In genomic region chrX:147573266-147573665, GRCh38 we compare ENCODE assay signal across 34 cellular contexts.
"Had no signal": no experiment of that assay in that cellular context is flagged by ENCODE, and none has a peak within 500 bp of the region (broad histone marks: within the 10 kb centered on the region; RNA-seq: fewer than 3 reads in every experiment).

No MANE protein-coding gene starts in this region.

- H3K27ac Mint-ChIP-seq: activated B cell treated with CpG ODN at 0.5 μM for 24 hours; activated CD4-positive, alpha-beta memory T cell treated with anti-CD3 and anti-CD28 coated beads for 36 hours; activated CD4-positive, alpha-beta T cell treated with anti-CD3 and anti-CD28 coated beads, Interleukin-2, amount 10 ng/mL, durations not matched to agents 24 days and 14 days; activated CD8-positive, alpha-beta T cell treated with anti-CD3 and anti-CD28 coated beads for 36 hours; activated naive CD4-positive, alpha-beta T cell treated with anti-CD3 and anti-CD28 coated beads for 36 hours; activated naive CD4-positive, alpha-beta T cell treated with anti-CD3 and anti-CD28 coated beads, Interleukin-2, amount 50 U/mL, for 72 hours; activated naive CD8-positive, alpha-beta T cell treated with anti-CD3 and anti-CD28 coated beads for 36 hours; activated T-cell treated with anti-CD3 and anti-CD28 coated beads, Interleukin-2, amount 50 U/mL, for 72 hours; activated T-helper 1 cell treated with anti-CD3 and anti-CD28 coated beads, Interleukin-12 subunit alpha, Interleukin-12 subunit beta, Interleukin-2, Interleukin-4 antibody, amounts not matched to agents 30 ng/mL and 10 ng/mL and 1 ng/mL, durations not matched to agents 14 hours and 24 hours and 36 hours; activated T-helper 17 cell treated with anti-CD3 and anti-CD28 coated beads, Interleukin-2, amount 50 U/mL, for 72 hours; T-helper 1 cell treated with Interleukin-12 subunit alpha and Interleukin-12 subunit beta and Interleukin-4 antibody, amounts not matched to agents 30 μg/mL and 1 μg/mL, for 36 hours; T-helper 2 cell treated with Interferon-gamma antibody and Interleukin-4, amounts not matched to agents 5 μg/mL and 100 μg/mL, for 36 hours had no signal

- DNase-seq: activated B cell treated with CpG ODN at 0.5 μM for 24 hours; activated CD4-positive, alpha-beta memory T cell treated with anti-CD3 and anti-CD28 coated beads for 36 hours; activated CD4-positive, alpha-beta T cell treated with anti-CD3 and anti-CD28 coated beads for 4 hours; activated CD4-positive, alpha-beta T cell treated with anti-CD3 and anti-CD28 coated beads, Interleukin-2, amount 10 ng/mL, durations not matched to agents 24 days and 14 days; activated CD4-positive, alpha-beta T cell treated with anti-CD3 and anti-CD28 coated beads, Interleukin-2, amount 50 U/mL, for 1 hour; activated CD4-positive, alpha-beta T cell treated with anti-CD3 and anti-CD28 coated beads, Interleukin-2, amount 50 U/mL, for 4 hours; activated CD4-positive, CD25-positive, alpha-beta regulatory T cell treated with anti-CD3 and anti-CD28 coated beads, Interleukin-2, amount 50 U/mL, for 72 hours; activated CD8-positive, alpha-beta memory T cell treated with anti-CD3 and anti-CD28 coated beads, Interleukin-2, amount 50 U/mL, for 4 hours; activated CD8-positive, alpha-beta T cell treated with anti-CD3 and anti-CD28 coated beads for 36 hours; activated effector memory CD4-positive, alpha-beta T cell treated with anti-CD3 and anti-CD28 coated beads, Interleukin-2, amount 50 U/mL, for 16 hours; activated gamma-delta T cell treated with Interleukin-2 at 50 U/mL for 16 hours; activated naive CD4-positive, alpha-beta T cell; activated naive CD4-positive, alpha-beta T cell treated with anti-CD3 and anti-CD28 coated beads for 36 hours; activated naive CD4-positive, alpha-beta T cell treated with anti-CD3 and anti-CD28 coated beads, Interleukin-2, amount 50 U/mL, for 16 hours; activated naive CD8-positive, alpha-beta T cell treated with anti-CD3 and anti-CD28 coated beads for 36 hours; activated T-cell treated with anti-CD3 and anti-CD28 coated beads for 4 hours; activated T-cell treated with anti-CD3 and anti-CD28 coated beads, Interleukin-2, amount 50 U/mL, for 1 hour; activated T-cell treated with anti-CD3 and anti-CD28 coated beads, Interleukin-2, amount 50 U/mL, for 4 hours; activated T-cell treated with anti-CD3 and anti-CD28 coated beads, Interleukin-2, amount 50 U/mL, for 72 hours; adrenal gland; amniotic stem cell; aorta; body of pancreas; brain microvascular endothelial cell; central memory CD4-positive, alpha-beta T cell; T-helper 2 cell; T-helper 9 cell had no signal

- H3K27ac ChIP-seq: adrenal gland, body of pancreas, brain microvascular endothelial cell, breast epithelium, VCaP had no signal

- H3K4me1 Mint-ChIP-seq: activated B cell treated with CpG ODN at 0.5 μM for 24 hours; activated CD4-positive, alpha-beta T cell treated with anti-CD3 and anti-CD28 coated beads, Interleukin-2, amount 10 ng/mL, durations not matched to agents 24 days and 14 days; activated naive CD8-positive, alpha-beta T cell treated with anti-CD3 and anti-CD28 coated beads for 36 hours; activated T-helper 17 cell treated with anti-CD3 and anti-CD28 coated beads, Interleukin-2, amount 50 U/mL, for 72 hours had no signal

- H3K27me3 ChIP-seq: adrenal gland, body of pancreas, brain microvascular endothelial cell, breast epithelium had no signal

- H3K9me3 ChIP-seq: adrenal gland, body of pancreas, breast epithelium had no signal

- H3K4me3 Mint-ChIP-seq: activated B cell treated with CpG ODN at 0.5 μM for 24 hours; activated CD4-positive, alpha-beta memory T cell treated with anti-CD3 and anti-CD28 coated beads for 36 hours; activated CD4-positive, alpha-beta T cell treated with anti-CD3 and anti-CD28 coated beads, Interleukin-2, amount 10 ng/mL, durations not matched to agents 24 days and 14 days; activated CD8-positive, alpha-beta T cell treated with anti-CD3 and anti-CD28 coated beads for 36 hours; activated naive CD4-positive, alpha-beta T cell treated with anti-CD3 and anti-CD28 coated beads for 36 hours; activated naive CD8-positive, alpha-beta T cell treated with anti-CD3 and anti-CD28 coated beads for 36 hours; activated T-cell treated with anti-CD3 and anti-CD28 coated beads, Interleukin-2, amount 50 U/mL, for 4 hours; activated T-cell treated with anti-CD3 and anti-CD28 coated beads, Interleukin-2, amount 50 U/mL, for 72 hours; activated T-helper 1 cell treated with anti-CD3 and anti-CD28 coated beads, Interleukin-12 subunit alpha, Interleukin-12 subunit beta, Interleukin-2, Interleukin-4 antibody, amounts not matched to agents 30 ng/mL and 10 ng/mL and 1 ng/mL, durations not matched to agents 14 hours and 24 hours and 36 hours; activated T-helper 17 cell treated with anti-CD3 and anti-CD28 coated beads, Interleukin-2, amount 50 U/mL, for 72 hours; T-helper 1 cell treated with Interleukin-12 subunit alpha and Interleukin-12 subunit beta and Interleukin-4 antibody, amounts not matched to agents 30 μg/mL and 1 μg/mL, for 36 hours; T-helper 2 cell treated with Interferon-gamma antibody and Interleukin-4, amounts not matched to agents 5 μg/mL and 100 μg/mL, for 36 hours had no signal

- H3K9me3 Mint-ChIP-seq: activated CD4-positive, alpha-beta memory T cell treated with anti-CD3 and anti-CD28 coated beads for 36 hours; activated CD4-positive, alpha-beta T cell treated with anti-CD3 and anti-CD28 coated beads, Interleukin-2, amount 10 ng/mL, durations not matched to agents 24 days and 14 days; activated CD8-positive, alpha-beta T cell treated with anti-CD3 and anti-CD28 coated beads for 36 hours; activated naive CD4-positive, alpha-beta T cell treated with anti-CD3 and anti-CD28 coated beads for 36 hours; activated naive CD8-positive, alpha-beta T cell treated with anti-CD3 and anti-CD28 coated beads for 36 hours; activated T-cell treated with anti-CD3 and anti-CD28 coated beads, Interleukin-2, amount 50 U/mL, for 4 hours; activated T-helper 1 cell treated with anti-CD3 and anti-CD28 coated beads, Interleukin-12 subunit alpha, Interleukin-12 subunit beta, Interleukin-2, Interleukin-4 antibody, amounts not matched to agents 30 ng/mL and 10 ng/mL and 1 ng/mL, durations not matched to agents 14 hours and 24 hours and 36 hours; T-helper 1 cell treated with Interleukin-12 subunit alpha and Interleukin-12 subunit beta and Interleukin-4 antibody, amounts not matched to agents 30 μg/mL and 1 μg/mL, for 36 hours; T-helper 2 cell treated with Interferon-gamma antibody and Interleukin-4, amounts not matched to agents 5 μg/mL and 100 μg/mL, for 36 hours had no signal

- H3K4me1 ChIP-seq: adrenal gland, body of pancreas, breast epithelium had no signal

- ATAC-seq: activated CD8-positive, alpha-beta T cell treated with anti-CD3 and anti-CD28 coated beads for 36 hours; activated naive CD4-positive, alpha-beta T cell treated with anti-CD3 and anti-CD28 coated beads, Interleukin-2, amount 50 U/mL, for 72 hours; activated T-cell treated with anti-CD3 and anti-CD28 coated beads, Interleukin-2, amount 50 U/mL, for 4 hours; activated T-cell treated with anti-CD3 and anti-CD28 coated beads, Interleukin-2, amount 50 U/mL, for 72 hours; activated T-helper 17 cell treated with anti-CD3 and anti-CD28 coated beads, Interleukin-2, amount 50 U/mL, for 72 hours; body of pancreas had no signal

- H3K36me3 Mint-ChIP-seq: activated CD4-positive, alpha-beta memory T cell treated with anti-CD3 and anti-CD28 coated beads for 36 hours; activated naive CD4-positive, alpha-beta T cell treated with anti-CD3 and anti-CD28 coated beads, Interleukin-2, amount 50 U/mL, for 72 hours; activated naive CD8-positive, alpha-beta T cell treated with anti-CD3 and anti-CD28 coated beads for 36 hours had no signal

- H3K27me3 Mint-ChIP-seq: activated B cell treated with CpG ODN at 0.5 μM for 24 hours; activated CD4-positive, alpha-beta memory T cell treated with anti-CD3 and anti-CD28 coated beads for 36 hours; activated CD4-positive, alpha-beta T cell treated with anti-CD3 and anti-CD28 coated beads, Interleukin-2, amount 10 ng/mL, durations not matched to agents 24 days and 14 days; activated CD8-positive, alpha-beta T cell treated with anti-CD3 and anti-CD28 coated beads for 36 hours; activated naive CD8-positive, alpha-beta T cell treated with anti-CD3 and anti-CD28 coated beads for 36 hours; activated T-helper 17 cell treated with anti-CD3 and anti-CD28 coated beads, Interleukin-2, amount 50 U/mL, for 72 hours had no signal

- H3K4me3 ChIP-seq: adrenal gland, body of pancreas, breast epithelium had no signal

- H3K36me3 ChIP-seq: adrenal gland, brain microvascular endothelial cell, breast epithelium had no signal
